Comparison of ENCODE assay signal across 22 cellular contexts in the genomic region with DNA sequence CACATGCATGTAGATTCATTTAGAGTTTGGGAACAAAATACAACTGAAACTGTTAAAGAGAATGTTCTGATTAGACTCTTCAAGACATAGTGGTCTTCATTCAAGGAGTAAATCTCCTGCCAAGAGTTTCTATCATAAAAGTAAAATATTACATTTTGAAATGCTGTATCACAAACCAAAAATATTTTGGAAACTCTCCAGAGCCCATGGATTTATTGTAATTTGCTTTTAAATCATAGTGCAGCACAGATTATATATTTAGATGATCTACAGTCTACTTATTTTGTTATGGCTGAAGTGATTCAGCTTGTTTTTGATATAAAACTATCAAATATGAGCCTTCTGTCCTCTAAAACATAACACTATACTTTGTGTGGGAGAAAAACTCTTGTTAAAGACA.
DNase-seq lines count a peak whose midpoint lies in the region; ATAC-seq and TF ChIP-seq lines count a peak whose summit lies in the region.
"Had no signal": no experiment of that assay in that cellular context is flagged by ENCODE, and none has a peak within 500 bp of the region (broad histone marks: within the 10 kb centered on the region; RNA-seq: fewer than 3 reads in every experiment).

No MANE protein-coding gene starts in this region.

- H2AFZ ChIP-seq in PC-3 (ENCODE audit: low read length): no peak overlapping the region

- H3K9me2 ChIP-seq in PC-3 (replicated peaks; ENCODE audit: low read length): no peaks in the 10 kb centered on the region

- DNase-seq in PC-3: peak; percentile 21
- DNase-seq in brain microvascular endothelial cell: no peak
- DNase-seq in inferior parietal cortex (ENCODE audit: extremely low spot score): peak; percentile 30
- no peak for DNase-seq in DMS 273 treated with DMSO at 0.1 percent for 48 hours (lab: John Stamatoyannopoulos, UW)
- DNase-seq in caudate nucleus (lab: John Stamatoyannopoulos, UW): no peak
- DNase-seq in pons (ENCODE audit: low spot score): no peak
- no peak for DNase-seq in left ventricle myocardium superior
- DNase-seq: DMS79; H7; NCI-H1105; NCI-H146; NCI-H2029; NCI-H2171; NCI-H345; NCI-H524; NCI-H774; NK-92 treated with Interleukin-12 subunit alpha and Interleukin-12 subunit beta, amount 100 ng/mL, for 24 hours; SIG-M5 had no signal

- H3K4me1 ChIP-seq in PC-3 (ENCODE audit: insufficient read depth, low read length) (peaks cover 16% of the 10 kb centered on the region), skeletal muscle satellite cell (ENCODE audit: control insufficient read depth, insufficient read depth, low read length) (peaks cover 19% of the 10 kb centered on the region)

- CTCF ChIA-PET in PC-3 (lab: Charles Lee): no interaction called here

- H3K9me3 ChIP-seq in PC-3 (ENCODE audit: low read length): no peaks in the 10 kb centered on the region
- H3K9me3 ChIP-seq in skeletal muscle satellite cell (replicated peaks; ENCODE audit: low read length): peaks cover 4% of the 10 kb centered on the region

- no peaks in the 10 kb centered on the region for H3K27me3 ChIP-seq in PC-3 (ENCODE audit: low read length)
- no peaks in the 10 kb centered on the region for H3K27me3 ChIP-seq in brain microvascular endothelial cell (replicated peaks)
- H3K27me3 ChIP-seq in skeletal muscle satellite cell (ENCODE audit: control insufficient read depth, insufficient read depth, low read length): no peaks in the 10 kb centered on the region

- H3K4me2 ChIP-seq in PC-3 (ENCODE audit: low read length) (no peak overlapping the region), skeletal muscle satellite cell (ENCODE audit: low read length) (peak overlapping the region; percentile 53)
- H3K4me2 ChIP-seq: A549 had no signal

- H3K9ac ChIP-seq in PC-3 (ENCODE audit: low read length): no peak overlapping the region
- peak overlapping the region; percentile 26 for H3K9ac ChIP-seq in skeletal muscle satellite cell (ENCODE audit: low read depth, low read length)

- H3K27ac ChIP-seq in PC-3 (ENCODE audit: low read length) (no peak overlapping the region), brain microvascular endothelial cell (peak overlapping the region; percentile 14), caudate nucleus (ENCODE audit: low read depth, low read length) (no peak overlapping the region)
- H3K27ac ChIP-seq: A549 had no signal

- POLR2A ChIA-PET in PC-3 (lab: Charles Lee; ENCODE audit: unreplicated experiment): no interaction called here

- no peaks in the 10 kb centered on the region for H3K79me2 ChIP-seq in PC-3 (ENCODE audit: low read length)

- intact Hi-C loops in PC-3 (cut with micrococcal nuclease): loop anchor here (10.0 kb wide), 1 partner anchor 155 kb away; no protein-coding TSS in a partner anchor
- intact Hi-C loops in left ventricle myocardium superior (cut with micrococcal nuclease): no loop called here

- peaks cover 5% of the 10 kb centered on the region for H3F3A ChIP-seq in PC-3 (ENCODE audit: low read length, unreplicated experiment)

- H3K4me3 ChIP-seq in PC-3 (ENCODE audit: low read length) (no peak overlapping the region), brain microvascular endothelial cell (ENCODE audit: low read depth, low read length) (no peak overlapping the region), skeletal muscle satellite cell (ENCODE audit: low read length) (no peak overlapping the region)
- H3K4me3 ChIP-seq: A549, GM12878 had no signal

- H3K36me3 ChIP-seq in PC-3 (ENCODE audit: low read depth, low read length): no peaks in the 10 kb centered on the region
- H3K36me3 ChIP-seq in brain microvascular endothelial cell (replicated peaks): no peaks in the 10 kb centered on the region
- no peaks in the 10 kb centered on the region for H3K36me3 ChIP-seq in skeletal muscle satellite cell (ENCODE audit: insufficient read depth, low read length)

- in situ Hi-C loops in brain microvascular endothelial cell (cut with HindIII; ENCODE audit: low pct_ligation_motif_present, low sequenced_read_pairs): no loop called here

- no peaks in the 10 kb centered on the region for H4K20me1 ChIP-seq in PC-3 (ENCODE audit: low read length)

- ATAC-seq in PC-3 (no peak), left ventricle myocardium superior (no peak)
- ATAC-seq: A549, GM12878, Panc1 had no signal

- BruUV-seq in PC-3 (replicated peaks; lab: Mats Ljungman, UMichigan): no TSS peak

- TF ChIP-seq CTCF in PC-3 (conservative IDR thresholded peaks at IDR 0.05; ENCODE audit: low read depth, low read length): no peak
- TF ChIP-seq CTCF in brain microvascular endothelial cell (IDR thresholded peaks at IDR 0.05; ENCODE audit: low read depth, low read length, missing control alignments): no peak

Comparison
In these comparisons a context has a peak if more than half of its experiments do, and no peak if none do; other contexts are left out.
1. DNase-seq: peak in PC-3 (single experiment) and inferior parietal cortex (single experiment); none in brain microvascular endothelial cell (single experiment), DMS 273 treated with DMSO at 0.1 percent for 48 hours (single experiment), caudate nucleus (0 of 61), pons (single experiment) and left ventricle myocardium superior (single experiment).